ENCODE assay signal across 13 cellular contexts in the genomic region with DNA sequence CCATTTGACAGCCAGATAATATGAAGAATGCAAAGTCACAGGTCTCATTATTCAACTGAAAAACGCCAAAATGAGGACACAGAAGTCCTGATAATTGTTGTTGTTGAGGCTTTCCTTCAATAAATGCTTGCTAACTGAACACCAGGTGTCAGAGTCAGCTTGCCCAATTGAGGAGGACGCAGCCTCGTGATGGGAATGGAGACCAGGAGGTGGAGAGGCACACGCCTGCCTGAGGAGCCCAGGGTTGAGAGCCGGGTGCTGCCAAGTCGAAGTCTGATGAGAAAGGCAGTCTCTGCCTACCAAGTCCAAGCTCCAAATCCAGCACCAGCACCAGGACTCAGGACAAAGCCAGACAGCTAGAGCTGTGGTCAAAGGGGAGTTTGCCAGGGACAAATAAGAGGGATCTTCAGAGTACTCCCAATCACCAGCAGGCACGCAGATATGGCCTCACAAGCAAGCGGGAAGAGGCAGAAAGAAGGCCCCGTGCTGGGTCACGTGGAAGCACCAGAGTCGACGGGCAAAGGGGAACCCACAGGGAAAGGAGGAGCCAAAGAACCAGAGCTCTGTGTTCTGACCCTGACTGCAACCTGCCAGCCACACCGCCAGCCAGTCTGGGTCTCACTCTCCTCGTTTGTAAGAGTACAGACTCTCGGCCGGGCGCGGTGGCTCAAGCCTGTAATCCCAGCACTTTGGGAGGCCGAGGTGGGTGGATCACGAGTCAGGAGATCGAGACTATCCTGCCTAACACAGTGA. TPM values are rescaled to one million over a fixed set of nuclear protein-coding genes. Genes with fewer than 3 reads are reported as not detected.
A peak's percentile ranks its signal among the peaks of the same experiment; 100 is the strongest.
DNase-seq lines count a peak whose midpoint lies in the region; ATAC-seq, FAIRE-seq and TF ChIP-seq lines count a peak whose summit lies in the region.
"Had no signal": no experiment of that assay in that cellular context is flagged by ENCODE, and none has a peak within 500 bp of the region (broad histone marks: within the 10 kb centered on the region; RNA-seq: fewer than 3 reads in every experiment).

No MANE protein-coding gene starts in this region.

- peaks cover 7% of the 10 kb centered on the region for H3K27me3 Mint-ChIP-seq in GM23338 (ENCODE audit: insufficient read depth, low read depth, poor library complexity)

- CTCF ChIA-PET in HepG2 (lab: Yijun Ruan, JAX; ENCODE audit: low intra/inter-chr PET ratio, low total read pairs): no interaction called here

- peaks cover 24% of the 10 kb centered on the region for H4K20me1 ChIP-seq in GM23338 (replicated peaks; ENCODE audit: insufficient read depth)
- no peaks in the 10 kb centered on the region; the same call in 1 of the 2 replicates for H4K20me1 ChIP-seq in HepG2 (ENCODE audit: insufficient read depth, low read length)

- peak; percentile 56 for DNase-seq in Ammon's horn (ENCODE audit: low spot score)
- no peak for DNase-seq in GM23338 (ENCODE audit: low spot score)
- DNase-seq in HepG2 (ENCODE audit: low spot score): no peak
- DNase-seq in RCC 7860 (ENCODE audit: low spot score): no peak
- no peak for DNase-seq in activated CD4-positive, alpha-beta T cell treated with anti-CD3 and anti-CD28 coated beads, Interleukin-2, amount 50 U/mL, for 1 hour
- DNase-seq in breast epithelium (ENCODE audit: low spot score in 2 of 2): no peak
- DNase-seq: effector memory CD4-positive, alpha-beta T cell; GM23248; NCI-H446 treated with DMSO at 0.1 percent for 48 hours; Right ventricle myocardium superior had no signal

- H3K27ac Mint-ChIP-seq in GM23338: peak overlapping the region; percentile 30; the same call in 1 of the 2 replicates

- TF ChIP-seq RAD21 in HepG2 (CRISPR knock-in tag; IDR thresholded peaks at IDR 0.05): no peak

- FAIRE-seq in HepG2 (lab: Jason Lieb, UNC) (no peak), RCC 7860 (lab: Jason Lieb, UNC) (no peak)
- FAIRE-seq: frontal cortex had no signal

- no TSS peak for BruUV-seq in HepG2 (replicated peaks; lab: Mats Ljungman, UMichigan)

- no peaks in the 10 kb centered on the region for H3F3A ChIP-seq in GM23338 (replicated peaks; ENCODE audit: low read depth)

- 0 out of 3 replicates have a peak, but pooled peaks cover 4% of the 10 kb centered on the region for H3K36me3 Mint-ChIP-seq in GM23338 (ENCODE audit: low read depth)

- TF ChIP-seq POLR2A in HepG2 (IDR thresholded peaks at IDR 0.05; ENCODE audit: insufficient read depth in 1 of 2, low read depth in 2 of 2, low read length in 2 of 2) (no peak), breast epithelium (IDR thresholded peaks at IDR 0.05) (no peak)

- H3K9me3 ChIP-seq in HepG2 (ENCODE audit: low read length) (no peaks in the 10 kb centered on the region), breast epithelium (no peaks in the 10 kb centered on the region)

- peaks cover 63% of the 10 kb centered on the region for H3K4me1 Mint-ChIP-seq in GM23338

- H3K36me3 ChIP-seq in GM23338 (ENCODE audit: insufficient read depth) (no peaks in the 10 kb centered on the region), HepG2 (replicated peaks in 1 of 2; ENCODE audit: control insufficient read depth in 1 of 2, insufficient read depth in 2 of 2, low read length in 2 of 2) (peaks cover 2 to 9% of the 10 kb centered on the region in 2 experiments; a peak in 2 of 5 replicates), breast epithelium (no peaks in the 10 kb centered on the region)

- no peak for TF ChIP-seq EP300 in HepG2 (IDR thresholded peaks at IDR 0.05; ENCODE audit: low read depth in 2 of 2, low read length in 2 of 2)
- TF ChIP-seq EP300 in HepG2 (CRISPR knock-in tag; IDR thresholded peaks at IDR 0.05; ENCODE audit: borderline replicate concordance): no peak

- no peaks in the 10 kb centered on the region for H3K9me2 ChIP-seq in GM23338 (ENCODE audit: insufficient read depth)

- in situ Hi-C loops in HepG2 (cut with HindIII; ENCODE audit: extremely low pct_ligation_motif_present, low pct_unique_long_range_greater_than_20kb): no loop called here

- H3K4me2 ChIP-seq in GM23338: no peak overlapping the region
- H3K4me2 ChIP-seq in HepG2 (ENCODE audit: low read depth, low read length): no peak overlapping the region

- whole genome bisulfite sequencing in HepG2 (ENCODE audit: low lambda C conversion rate): 94% methylated on average over 20 of the region's 21 CpGs

- H3K79me2 ChIP-seq in GM23338 (replicated peaks; ENCODE audit: insufficient read depth) (peaks cover 94% of the 10 kb centered on the region), HepG2 (ENCODE audit: insufficient read depth, low read length) (peaks cover 28% of the 10 kb centered on the region)

- no peaks in the 10 kb centered on the region for H3K9me3 Mint-ChIP-seq in GM23338

- H2AFZ ChIP-seq in GM23338 (no peak overlapping the region), HepG2 (ENCODE audit: low read length) (no peak overlapping the region)
- H2AFZ ChIP-seq: GM23248 had no signal

- H3K9ac ChIP-seq in HepG2 (ENCODE audit: insufficient read depth, low read depth, low read length): no peak overlapping the region
- H3K9ac ChIP-seq: GM23248 had no signal

- POLR2A ChIA-PET in HepG2 (lab: Yijun Ruan, JAX): no interaction called here

- H3K4me1 ChIP-seq in GM23338 (ENCODE audit: insufficient read depth) (peaks cover 56% of the 10 kb centered on the region), HepG2 (ENCODE audit: insufficient read depth, low read length) (no peaks in the 10 kb centered on the region), breast epithelium (no peaks in the 10 kb centered on the region)

- TF ChIP-seq CTCF in GM23338 (conservative IDR thresholded peaks at IDR 0.05; ENCODE audit: low read depth in 2 of 2) (peak in 1 of 2 experiments; percentile 38; a peak in 2 of 4 replicates), HepG2 (CRISPR knock-in tag; IDR thresholded peaks at IDR 0.05) (peak; percentile 17; the same call in 1 of the 2 replicates), breast epithelium (IDR thresholded peaks at IDR 0.05) (no peak)

- ATAC-seq in GM23338: no peak
- peak; percentile 65 for ATAC-seq in SK-N-SH treated with all-trans-retinoic acid at 6 μM for 48 hours
- ATAC-seq in HepG2: no peak
- ATAC-seq in HG03139 (IDR thresholded peaks at IDR 0.05; ENCODE audit: unreplicated experiment): no peak

- H3K4me3 ChIP-seq in GM23338: no peak overlapping the region
- no peak overlapping the region for H3K4me3 ChIP-seq in HepG2 (replicated peaks in 1 of 3; ENCODE audit: insufficient read depth in 1 of 3, low read depth in 2 of 3, low read length in 3 of 3)
- no peak overlapping the region for H3K4me3 ChIP-seq in breast epithelium
- H3K4me3 ChIP-seq: GM23248 had no signal

- H3K27me3 ChIP-seq in GM23338 (ENCODE audit: insufficient read depth) (no peaks in the 10 kb centered on the region), HepG2 (ENCODE audit: control insufficient read depth in 1 of 2, insufficient read depth in 2 of 2, low read length in 2 of 2) (no peaks in the 10 kb centered on the region), breast epithelium (no peaks in the 10 kb centered on the region)

- no peak overlapping the region for H3K27ac ChIP-seq in GM23338 (ENCODE audit: low read depth)
- no peak overlapping the region for H3K27ac ChIP-seq in HepG2 (ENCODE audit: extremely low read length, insufficient read depth, low read length)
- H3K27ac ChIP-seq in breast epithelium: no peak overlapping the region
- H3K27ac ChIP-seq: GM23248 had no signal

- intact Hi-C loops in HepG2 (cut with micrococcal nuclease; ENCODE audit: unreplicated experiment): no loop called here
- intact Hi-C loops in breast epithelium (cut with DNase I; ENCODE audit: low total_unique reads): no loop called here

- H3K4me3 Mint-ChIP-seq in GM23338: no peak overlapping the region

TF ChIP-seq in GM23338, 12 proteins besides CTCF, POLR2A, EP300 and RAD21:
- TF ChIP-seq EZH2 (IDR thresholded peaks at IDR 0.05; ENCODE audit: low read depth, unreplicated experiment) (no peak), STAT1 (IDR thresholded peaks at IDR 0.05; ENCODE audit: unreplicated experiment) (no peak), CREB1 (CRISPR knock-in tag; IDR thresholded peaks at IDR 0.05; ENCODE audit: low read depth) (no peak)

TF ChIP-seq in SK-N-SH treated with all-trans-retinoic acid at 6 μM for 48 hours, 23 proteins besides CTCF, POLR2A, EP300 and RAD21 (continues in another document):
- TF ChIP-seq CSDC2 (CRISPR knock-in tag; IDR thresholded peaks at IDR 0.05) (no peak), ESRRG (CRISPR knock-in tag; IDR thresholded peaks at IDR 0.05) (no peak)

TF ChIP-seq in HepG2, 621 proteins besides CTCF, POLR2A, EP300 and RAD21:
- TF ChIP-seq BORCS8-MEF2B (CRISPR knock-in tag; IDR thresholded peaks at IDR 0.05) (no peak), STAG1 (CRISPR knock-in tag; IDR thresholded peaks at IDR 0.05) (peak; percentile 14; the same call in 1 of the 2 replicates), ZNF816 (CRISPR knock-in tag; IDR thresholded peaks at IDR 0.05; ENCODE audit: borderline replicate concordance) (no peak), EED (CRISPR knock-in tag; IDR thresholded peaks at IDR 0.05) (no peak)

RNA-seq across cellular contexts. Expression of a gene that starts 47.6 kb away (rescaled TPM):
- total RNA-seq in GM23338 (2014; rRNA removed; shearing (Covaris generic)): 71.0 and 73.7 TPM in 2 replicates
- polyA plus RNA-seq in GM23338 (2016; fragmentation: Nextera tagmentation; extraction: Ambion mirVana): 26.2 and 28.2 TPM in 2 replicates
- total RNA-seq in HepG2 (2016; rRNA removed; fragmentation: Illumina TruSeq; extraction: Trizol): 49.9 and 55.3 TPM in 2 replicates
- 29.6 and 31.7 TPM in 2 replicates for total RNA-seq in HepG2 (2016; cell fraction: cytosol; rRNA removed; fragmentation: Illumina TruSeq; extraction: Trizol; ENCODE audit: low read depth)
- total RNA-seq in HepG2 (2016; cell fraction: insoluble cytoplasmic fraction; rRNA removed; fragmentation: Illumina TruSeq; extraction: Trizol): 43.7 and 56.7 TPM in 2 replicates
- 74.9 and 78.9 TPM in 2 replicates for total RNA-seq in HepG2 (2016; cell fraction: membrane; rRNA removed; fragmentation: Illumina TruSeq; extraction: Trizol)
- total RNA-seq in HepG2 (2016; cell fraction: nucleus; rRNA removed; fragmentation: Illumina TruSeq; extraction: Trizol): 43.5 and 50.2 TPM in 2 replicates
- polyA plus RNA-seq in HepG2 (2011; rRNA removed): 21.3 and 21.8 TPM in 2 replicates
- polyA plus RNA-seq in HepG2 (2011; cell fraction: cytosol; rRNA removed): 21.1 and 24.6 TPM in 2 replicates
- 12.5 and 14.4 TPM in 2 replicates for polyA plus RNA-seq in HepG2 (2011; cell fraction: nucleus; rRNA removed)
- polyA plus RNA-seq in HepG2 (2012): 24.1 and 26.8 TPM in 2 replicates
- polyA plus RNA-seq in HepG2 (2016; cell fraction: cytosol; fragmentation: Illumina TruSeq; extraction: Trizol; ENCODE audit: low read depth): 32.1 and 36.4 TPM in 2 replicates
- polyA plus RNA-seq in HepG2 (2016; cell fraction: insoluble cytoplasmic fraction; fragmentation: Illumina TruSeq; extraction: Trizol; ENCODE audit: low read depth): 38.0 and 40.3 TPM in 2 replicates
- polyA plus RNA-seq in HepG2 (2016; cell fraction: membrane; fragmentation: Illumina TruSeq; extraction: Trizol; ENCODE audit: low read depth): 62.2 and 67.1 TPM in 2 replicates
- 49.8 and 50.9 TPM in 2 replicates for polyA plus RNA-seq in HepG2 (2016; cell fraction: nucleus; fragmentation: Illumina TruSeq; extraction: Trizol; ENCODE audit: insufficient read depth, low read depth)
- polyA minus RNA-seq in HepG2 (2011; rRNA and poly(A)+ RNA removed; ENCODE audit: low replicate concordance): 59.2 and 63.5 TPM in 2 replicates
- 28.0 and 28.5 TPM in 2 replicates for polyA minus RNA-seq in HepG2 (2011; cell fraction: cytosol; rRNA and poly(A)+ RNA removed)
- polyA minus RNA-seq in HepG2 (2011; cell fraction: nucleus; rRNA and poly(A)+ RNA removed): 19.4 and 23.2 TPM in 2 replicates
- 10 to 100 TPM; 28.2 to 42.6 (median 40.8) TPM for total RNA-seq in breast epithelium
